In genomic region chr11:113213549-113213948, GRCh38 we compare ENCODE assay signal across 24 cellular contexts.
"Had no signal": no experiment of that assay in that cellular context is flagged by ENCODE, and none has a peak within 500 bp of the region (broad histone marks: within the 10 kb centered on the region; RNA-seq: fewer than 3 reads in every experiment).

No MANE protein-coding gene starts in this region.

- H3K4me3 ChIP-seq: ascending aorta had no signal

- ATAC-seq: activated naive CD4-positive, alpha-beta T cell treated with anti-CD3 and anti-CD28 coated beads, Interleukin-2, amount 50 U/mL, for 72 hours; activated T-cell treated with anti-CD3 and anti-CD28 coated beads, Interleukin-2, amount 50 U/mL, for 4 hours; activated T-helper 17 cell treated with anti-CD3 and anti-CD28 coated beads, Interleukin-2, amount 50 U/mL, for 72 hours; effector memory CD8-positive, alpha-beta T cell; WTC11 had no signal

- H3K27ac ChIP-seq: ascending aorta, epithelial cell of prostate had no signal

- H3K27ac Mint-ChIP-seq: activated CD4-positive, alpha-beta memory T cell treated with anti-CD3 and anti-CD28 coated beads, Interleukin-2, amount 10 ng/mL, durations not matched to agents 7 days and 5 days; activated CD4-positive, alpha-beta T cell treated with anti-CD3 and anti-CD28 coated beads, Interleukin-2, amount 10 ng/mL, durations not matched to agents 7 days and 5 days; activated naive CD4-positive, alpha-beta T cell treated with anti-CD3 and anti-CD28 coated beads, Interleukin-2, amount 10 ng/mL, durations not matched to agents 7 days and 5 days; activated naive CD4-positive, alpha-beta T cell treated with anti-CD3 and anti-CD28 coated beads, Interleukin-2, amount 50 U/mL, for 72 hours; activated naive CD8-positive, alpha-beta T cell treated with anti-CD3 and anti-CD28 coated beads, Interleukin-2, amount 10 ng/mL, durations not matched to agents 7 days and 5 days; activated T-helper 17 cell treated with anti-CD3 and anti-CD28 coated beads, Interleukin-2, amount 50 U/mL, for 72 hours; brain; effector memory CD8-positive, alpha-beta T cell; WTC11 had no signal

- H3K27me3 ChIP-seq: ascending aorta had no signal

- H3K4me1 Mint-ChIP-seq: activated CD4-positive, alpha-beta memory T cell treated with anti-CD3 and anti-CD28 coated beads, Interleukin-2, amount 10 ng/mL, durations not matched to agents 7 days and 5 days; activated CD4-positive, alpha-beta T cell treated with anti-CD3 and anti-CD28 coated beads, Interleukin-2, amount 10 ng/mL, durations not matched to agents 7 days and 5 days; activated naive CD4-positive, alpha-beta T cell treated with anti-CD3 and anti-CD28 coated beads, Interleukin-2, amount 10 ng/mL, durations not matched to agents 7 days and 5 days; activated naive CD8-positive, alpha-beta T cell treated with anti-CD3 and anti-CD28 coated beads, Interleukin-2, amount 10 ng/mL, durations not matched to agents 7 days and 5 days; activated T-helper 17 cell treated with anti-CD3 and anti-CD28 coated beads, Interleukin-2, amount 50 U/mL, for 72 hours; brain; WTC11 had no signal

- H3K36me3 ChIP-seq: ascending aorta had no signal

- DNase-seq: activated CD4-positive, alpha-beta memory T cell treated with anti-CD3 and anti-CD28 coated beads, Interleukin-2, amount 10 ng/mL, durations not matched to agents 7 days and 5 days; activated CD4-positive, alpha-beta T cell treated with anti-CD3 and anti-CD28 coated beads for 1 hour; activated CD4-positive, alpha-beta T cell treated with anti-CD3 and anti-CD28 coated beads for 4 hours; activated CD4-positive, alpha-beta T cell treated with anti-CD3 and anti-CD28 coated beads, Interleukin-2, amount 10 ng/mL, durations not matched to agents 7 days and 5 days; activated CD4-positive, alpha-beta T cell treated with anti-CD3 and anti-CD28 coated beads, Interleukin-2, amount 50 U/mL, for 4 hours; activated effector memory CD4-positive, alpha-beta T cell treated with anti-CD3 and anti-CD28 coated beads, Interleukin-2, amount 50 U/mL, for 16 hours; activated naive CD4-positive, alpha-beta T cell; activated naive CD4-positive, alpha-beta T cell treated with anti-CD3 and anti-CD28 coated beads, Interleukin-2, amount 10 ng/mL, durations not matched to agents 7 days and 5 days; activated naive CD8-positive, alpha-beta T cell treated with anti-CD3 and anti-CD28 coated beads, Interleukin-2, amount 10 ng/mL, durations not matched to agents 7 days and 5 days; activated T-cell treated with anti-CD3 and anti-CD28 coated beads, Interleukin-2, amount 50 U/mL, for 4 hours; caudate nucleus; cortex of kidney; dermis blood vessel endothelial cell; effector CD4-positive, alpha-beta T cell; effector memory CD8-positive, alpha-beta T cell; foreskin fibroblast; head of caudate nucleus; T-helper 2 cell had no signal

- H3K4me3 Mint-ChIP-seq: activated CD4-positive, alpha-beta memory T cell treated with anti-CD3 and anti-CD28 coated beads, Interleukin-2, amount 10 ng/mL, durations not matched to agents 7 days and 5 days; activated CD4-positive, alpha-beta T cell treated with anti-CD3 and anti-CD28 coated beads, Interleukin-2, amount 10 ng/mL, durations not matched to agents 7 days and 5 days; activated naive CD4-positive, alpha-beta T cell treated with anti-CD3 and anti-CD28 coated beads, Interleukin-2, amount 10 ng/mL, durations not matched to agents 7 days and 5 days; activated naive CD8-positive, alpha-beta T cell treated with anti-CD3 and anti-CD28 coated beads, Interleukin-2, amount 10 ng/mL, durations not matched to agents 7 days and 5 days; activated T-cell treated with anti-CD3 and anti-CD28 coated beads, Interleukin-2, amount 50 U/mL, for 4 hours; activated T-helper 17 cell treated with anti-CD3 and anti-CD28 coated beads, Interleukin-2, amount 50 U/mL, for 72 hours; brain; effector memory CD8-positive, alpha-beta T cell; WTC11 had no signal

- H3K4me1 ChIP-seq: ascending aorta had no signal

- H3K36me3 Mint-ChIP-seq: activated naive CD4-positive, alpha-beta T cell treated with anti-CD3 and anti-CD28 coated beads, Interleukin-2, amount 10 ng/mL, durations not matched to agents 7 days and 5 days; activated naive CD4-positive, alpha-beta T cell treated with anti-CD3 and anti-CD28 coated beads, Interleukin-2, amount 50 U/mL, for 72 hours; activated naive CD8-positive, alpha-beta T cell treated with anti-CD3 and anti-CD28 coated beads, Interleukin-2, amount 10 ng/mL, durations not matched to agents 7 days and 5 days had no signal

- H3K9me3 ChIP-seq: ascending aorta had no signal

- H3K9me3 Mint-ChIP-seq: activated CD4-positive, alpha-beta memory T cell treated with anti-CD3 and anti-CD28 coated beads, Interleukin-2, amount 10 ng/mL, durations not matched to agents 7 days and 5 days; activated CD4-positive, alpha-beta T cell treated with anti-CD3 and anti-CD28 coated beads, Interleukin-2, amount 10 ng/mL, durations not matched to agents 7 days and 5 days; activated naive CD4-positive, alpha-beta T cell treated with anti-CD3 and anti-CD28 coated beads, Interleukin-2, amount 10 ng/mL, durations not matched to agents 7 days and 5 days; activated naive CD4-positive, alpha-beta T cell treated with anti-CD3 and anti-CD28 coated beads, Interleukin-2, amount 50 U/mL, for 72 hours; activated naive CD8-positive, alpha-beta T cell treated with anti-CD3 and anti-CD28 coated beads, Interleukin-2, amount 10 ng/mL, durations not matched to agents 7 days and 5 days; activated T-cell treated with anti-CD3 and anti-CD28 coated beads, Interleukin-2, amount 50 U/mL, for 4 hours; activated T-helper 17 cell treated with anti-CD3 and anti-CD28 coated beads, Interleukin-2, amount 50 U/mL, for 72 hours; effector memory CD8-positive, alpha-beta T cell had no signal
